In the genomic region with DNA sequence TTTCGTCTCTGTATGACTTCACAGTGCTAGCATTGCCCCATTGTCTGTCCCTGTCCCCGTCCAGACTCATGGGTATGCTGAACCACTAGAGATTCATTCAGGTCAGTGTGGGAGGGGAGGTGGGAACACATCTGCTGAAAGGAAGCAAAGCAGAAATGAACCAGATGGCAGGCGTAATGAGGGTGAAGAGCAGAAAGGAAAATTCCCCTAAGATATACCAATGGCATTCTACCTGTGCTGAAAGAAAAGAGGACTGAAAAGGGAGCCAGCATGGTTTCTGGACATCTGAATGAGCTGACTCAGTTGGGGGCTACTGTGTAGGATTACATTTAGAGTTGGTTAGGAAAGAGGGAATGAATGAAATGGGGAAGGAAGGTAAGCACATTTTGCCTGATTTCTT, we compare ENCODE assay signal across 1 cellular context.
TF ChIP-seq lines count a peak whose summit lies in the region.

No MANE protein-coding gene starts in this region.

TF ChIP-seq in H1, 55 proteins besides CTCF, POLR2A, EP300 and RAD21 (continued from another document):
- TF ChIP-seq, protein P1, sequence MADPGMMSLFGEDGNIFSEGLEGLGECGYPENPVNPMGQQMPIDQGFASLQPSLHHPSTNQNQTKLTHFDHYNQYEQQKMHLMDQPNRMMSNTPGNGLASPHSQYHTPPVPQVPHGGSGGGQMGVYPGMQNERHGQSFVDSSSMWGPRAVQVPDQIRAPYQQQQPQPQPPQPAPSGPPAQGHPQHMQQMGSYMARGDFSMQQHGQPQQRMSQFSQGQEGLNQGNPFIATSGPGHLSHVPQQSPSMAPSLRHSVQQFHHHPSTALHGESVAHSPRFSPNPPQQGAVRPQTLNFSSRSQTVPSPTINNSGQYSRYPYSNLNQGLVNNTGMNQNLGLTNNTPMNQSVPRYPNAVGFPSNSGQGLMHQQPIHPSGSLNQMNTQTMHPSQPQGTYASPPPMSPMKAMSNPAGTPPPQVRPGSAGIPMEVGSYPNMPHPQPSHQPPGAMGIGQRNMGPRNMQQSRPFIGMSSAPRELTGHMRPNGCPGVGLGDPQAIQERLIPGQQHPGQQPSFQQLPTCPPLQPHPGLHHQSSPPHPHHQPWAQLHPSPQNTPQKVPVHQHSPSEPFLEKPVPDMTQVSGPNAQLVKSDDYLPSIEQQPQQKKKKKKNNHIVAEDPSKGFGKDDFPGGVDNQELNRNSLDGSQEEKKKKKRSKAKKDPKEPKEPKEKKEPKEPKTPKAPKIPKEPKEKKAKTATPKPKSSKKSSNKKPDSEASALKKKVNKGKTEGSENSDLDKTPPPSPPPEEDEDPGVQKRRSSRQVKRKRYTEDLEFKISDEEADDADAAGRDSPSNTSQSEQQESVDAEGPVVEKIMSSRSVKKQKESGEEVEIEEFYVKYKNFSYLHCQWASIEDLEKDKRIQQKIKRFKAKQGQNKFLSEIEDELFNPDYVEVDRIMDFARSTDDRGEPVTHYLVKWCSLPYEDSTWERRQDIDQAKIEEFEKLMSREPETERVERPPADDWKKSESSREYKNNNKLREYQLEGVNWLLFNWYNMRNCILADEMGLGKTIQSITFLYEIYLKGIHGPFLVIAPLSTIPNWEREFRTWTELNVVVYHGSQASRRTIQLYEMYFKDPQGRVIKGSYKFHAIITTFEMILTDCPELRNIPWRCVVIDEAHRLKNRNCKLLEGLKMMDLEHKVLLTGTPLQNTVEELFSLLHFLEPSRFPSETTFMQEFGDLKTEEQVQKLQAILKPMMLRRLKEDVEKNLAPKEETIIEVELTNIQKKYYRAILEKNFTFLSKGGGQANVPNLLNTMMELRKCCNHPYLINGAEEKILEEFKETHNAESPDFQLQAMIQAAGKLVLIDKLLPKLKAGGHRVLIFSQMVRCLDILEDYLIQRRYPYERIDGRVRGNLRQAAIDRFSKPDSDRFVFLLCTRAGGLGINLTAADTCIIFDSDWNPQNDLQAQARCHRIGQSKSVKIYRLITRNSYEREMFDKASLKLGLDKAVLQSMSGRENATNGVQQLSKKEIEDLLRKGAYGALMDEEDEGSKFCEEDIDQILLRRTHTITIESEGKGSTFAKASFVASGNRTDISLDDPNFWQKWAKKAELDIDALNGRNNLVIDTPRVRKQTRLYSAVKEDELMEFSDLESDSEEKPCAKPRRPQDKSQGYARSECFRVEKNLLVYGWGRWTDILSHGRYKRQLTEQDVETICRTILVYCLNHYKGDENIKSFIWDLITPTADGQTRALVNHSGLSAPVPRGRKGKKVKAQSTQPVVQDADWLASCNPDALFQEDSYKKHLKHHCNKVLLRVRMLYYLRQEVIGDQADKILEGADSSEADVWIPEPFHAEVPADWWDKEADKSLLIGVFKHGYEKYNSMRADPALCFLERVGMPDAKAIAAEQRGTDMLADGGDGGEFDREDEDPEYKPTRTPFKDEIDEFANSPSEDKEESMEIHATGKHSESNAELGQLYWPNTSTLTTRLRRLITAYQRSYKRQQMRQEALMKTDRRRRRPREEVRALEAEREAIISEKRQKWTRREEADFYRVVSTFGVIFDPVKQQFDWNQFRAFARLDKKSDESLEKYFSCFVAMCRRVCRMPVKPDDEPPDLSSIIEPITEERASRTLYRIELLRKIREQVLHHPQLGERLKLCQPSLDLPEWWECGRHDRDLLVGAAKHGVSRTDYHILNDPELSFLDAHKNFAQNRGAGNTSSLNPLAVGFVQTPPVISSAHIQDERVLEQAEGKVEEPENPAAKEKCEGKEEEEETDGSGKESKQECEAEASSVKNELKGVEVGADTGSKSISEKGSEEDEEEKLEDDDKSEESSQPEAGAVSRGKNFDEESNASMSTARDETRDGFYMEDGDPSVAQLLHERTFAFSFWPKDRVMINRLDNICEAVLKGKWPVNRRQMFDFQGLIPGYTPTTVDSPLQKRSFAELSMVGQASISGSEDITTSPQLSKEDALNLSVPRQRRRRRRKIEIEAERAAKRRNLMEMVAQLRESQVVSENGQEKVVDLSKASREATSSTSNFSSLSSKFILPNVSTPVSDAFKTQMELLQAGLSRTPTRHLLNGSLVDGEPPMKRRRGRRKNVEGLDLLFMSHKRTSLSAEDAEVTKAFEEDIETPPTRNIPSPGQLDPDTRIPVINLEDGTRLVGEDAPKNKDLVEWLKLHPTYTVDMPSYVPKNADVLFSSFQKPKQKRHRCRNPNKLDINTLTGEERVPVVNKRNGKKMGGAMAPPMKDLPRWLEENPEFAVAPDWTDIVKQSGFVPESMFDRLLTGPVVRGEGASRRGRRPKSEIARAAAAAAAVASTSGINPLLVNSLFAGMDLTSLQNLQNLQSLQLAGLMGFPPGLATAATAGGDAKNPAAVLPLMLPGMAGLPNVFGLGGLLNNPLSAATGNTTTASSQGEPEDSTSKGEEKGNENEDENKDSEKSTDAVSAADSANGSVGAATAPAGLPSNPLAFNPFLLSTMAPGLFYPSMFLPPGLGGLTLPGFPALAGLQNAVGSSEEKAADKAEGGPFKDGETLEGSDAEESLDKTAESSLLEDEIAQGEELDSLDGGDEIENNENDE (IDR thresholded peaks at IDR 0.05; ENCODE audit: insufficient replicate concordance, low read length), result peak; percentile 78
